8 cellular contexts compared by ENCODE assay signal in the genomic region with DNA sequence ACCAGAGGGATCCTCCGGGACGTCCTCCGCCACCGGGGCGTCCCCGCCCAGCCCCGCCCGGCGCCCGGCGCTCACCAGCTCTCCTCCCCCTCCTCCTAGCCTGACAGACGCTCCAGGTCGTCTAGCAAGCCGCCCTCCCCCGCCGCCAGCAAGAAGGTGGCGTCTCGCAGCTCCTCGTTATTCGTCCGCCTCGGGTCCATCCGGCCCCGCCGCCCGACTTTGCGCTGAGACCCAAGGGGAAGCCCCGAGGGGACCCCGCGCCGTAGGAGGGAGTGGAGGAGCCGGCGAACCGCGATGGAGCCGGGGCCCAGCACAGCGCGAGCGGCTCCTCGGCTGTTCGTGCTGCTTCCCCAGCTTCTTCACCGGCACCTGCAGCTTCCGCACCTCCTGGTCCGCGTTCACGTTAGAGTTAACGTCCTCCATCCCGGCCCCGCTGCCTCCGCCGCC. TPM values are rescaled to one million over a fixed set of nuclear protein-coding genes. Genes with fewer than 3 reads are reported as not detected.
DNase-seq lines count a peak whose midpoint lies in the region; ATAC-seq and TF ChIP-seq lines count a peak whose summit lies in the region.

No MANE protein-coding gene starts in this region.

- peak overlapping the region; percentile 95 for H3K4ac ChIP-seq in trophoblast cell (ENCODE audit: low read depth, low read length)

- peak overlapping the region; percentile 76 for H4K12ac ChIP-seq in trophoblast cell (ENCODE audit: low read depth, low read length)

- ATAC-seq in Right ventricle myocardium superior (ENCODE audit: poor library complexity) (peak; percentile 85), upper lobe of right lung (peak; percentile 81)

- peaks cover 13% of the 10 kb centered on the region for H3K9me3 ChIP-seq in CD8-positive, alpha-beta memory T cell (ENCODE audit: low read length)
- H3K9me3 ChIP-seq in SK-N-MC (ENCODE audit: low read depth, low read length) = peaks cover 3% of the 10 kb centered on the region; the same call in 1 of the 2 replicates
- peaks cover 22% of the 10 kb centered on the region for H3K9me3 ChIP-seq in trophoblast cell (ENCODE audit: insufficient read depth, low read depth, low read length)
- H3K9me3 ChIP-seq in upper lobe of right lung = peaks cover 31% of the 10 kb centered on the region

- peak overlapping the region; percentile 55 for H2BK5ac ChIP-seq in trophoblast cell (ENCODE audit: low read depth, low read length, poor library complexity)

- WGBS in trophoblast cell (ENCODE audit: extremely low coverage, insufficient coverage, insufficient read length) = no CpG with 5 or more reads among the region's 51 CpGs

- H3K9ac ChIP-seq in SK-N-MC (ENCODE audit: insufficient read length) (peak overlapping the region; percentile 58), trophoblast cell (ENCODE audit: low read length) (peak overlapping the region; percentile 91)

- no peak for TF ChIP-seq CTCF in GM20000 (IDR thresholded peaks at IDR 0.05; ENCODE audit: extremely low read depth, missing control alignments)
- no peak for TF ChIP-seq CTCF in upper lobe of right lung (IDR thresholded peaks at IDR 0.05)

- H4K91ac ChIP-seq in trophoblast cell (ENCODE audit: low read depth, low read length) = peak overlapping the region; percentile 89

- CTCF ChIA-PET in CD8-positive, alpha-beta memory T cell (lab: Charles Lee) = interaction anchor here (1.0 to 2.9 kb wide), 7 partner anchors 12 to 70 kb away, joined by 4 to 17 read pairs (median 8); a partner anchor contains a TSS

- peaks cover 12% of the 10 kb centered on the region for H3K79me1 ChIP-seq in trophoblast cell (ENCODE audit: low read length)

- POLR2A ChIA-PET in CD8-positive, alpha-beta memory T cell (lab: Charles Lee) = interaction anchor here (0.5 to 3.2 kb wide), 14 partner anchors 9 to 1050 kb away, joined by 3 to 64 read pairs (median 4); a partner anchor contains a TSS

- peak overlapping the region; percentile 93 to 99 (median 96) for H3K27ac Mint-ChIP-seq in CD8-positive, alpha-beta memory T cell
- H3K27ac Mint-ChIP-seq in activated naive CD8-positive, alpha-beta T cell = peak overlapping the region; percentile 95

- peak overlapping the region; percentile 77 for H3K4me2 ChIP-seq in trophoblast cell (ENCODE audit: low read length)

- peak overlapping the region; percentile 92 to 98 (median 94) for H3K4me3 Mint-ChIP-seq in CD8-positive, alpha-beta memory T cell
- peak overlapping the region; percentile 93 for H3K4me3 Mint-ChIP-seq in activated naive CD8-positive, alpha-beta T cell

- intact Hi-C loops in Right ventricle myocardium superior (cut with DNase I) = no loop called here
- intact Hi-C loops in upper lobe of right lung (cut with DNase I) = no loop called here

- peaks cover 20 to 30% (median 29%) of the 10 kb centered on the region in 3 donors for H3K4me1 Mint-ChIP-seq in CD8-positive, alpha-beta memory T cell
- peaks cover 25% of the 10 kb centered on the region for H3K4me1 Mint-ChIP-seq in activated naive CD8-positive, alpha-beta T cell (ENCODE audit: low read depth)

- H3K27me3 Mint-ChIP-seq in CD8-positive, alpha-beta memory T cell = no peaks in the 10 kb centered on the region
- no peaks in the 10 kb centered on the region for H3K27me3 Mint-ChIP-seq in activated naive CD8-positive, alpha-beta T cell

- peak overlapping the region; percentile 90 for H3K14ac ChIP-seq in trophoblast cell (ENCODE audit: low read length)

- H2BK12ac ChIP-seq in trophoblast cell (ENCODE audit: low read length) = no peak overlapping the region

- H3K36me3 ChIP-seq in CD8-positive, alpha-beta memory T cell (ENCODE audit: insufficient read depth, low read length) = no peaks in the 10 kb centered on the region
- H3K36me3 ChIP-seq in SK-N-MC (ENCODE audit: insufficient read depth, low read length) = peaks cover 13% of the 10 kb centered on the region
- peaks cover 18 to 20% of the 10 kb centered on the region in 2 experiments for H3K36me3 ChIP-seq in trophoblast cell (ENCODE audit: control insufficient read depth in 1 of 2, insufficient read depth in 2 of 2, low read length in 2 of 2)
- H3K36me3 ChIP-seq in upper lobe of right lung = no peaks in the 10 kb centered on the region

- peaks cover 14 to 46% (median 36%) of the 10 kb centered on the region in 3 donors for H3K36me3 Mint-ChIP-seq in CD8-positive, alpha-beta memory T cell
- H3K36me3 Mint-ChIP-seq in activated naive CD8-positive, alpha-beta T cell = peaks cover 20% of the 10 kb centered on the region

- no peak overlapping the region for H3K23ac ChIP-seq in trophoblast cell (ENCODE audit: low read length)

- peaks cover 17% of the 10 kb centered on the region for H3K4me1 ChIP-seq in CD8-positive, alpha-beta memory T cell (ENCODE audit: insufficient read depth, low read length)
- H3K4me1 ChIP-seq in trophoblast cell (ENCODE audit: control insufficient read depth in 1 of 2, insufficient read depth in 2 of 2, low read length in 2 of 2) (peaks cover 3 to 4% of the 10 kb centered on the region in 2 experiments), upper lobe of right lung (peaks cover 9% of the 10 kb centered on the region)

- peaks cover 11 to 40% (median 32%) of the 10 kb centered on the region in 5 donors for H3K9me3 Mint-ChIP-seq in CD8-positive, alpha-beta memory T cell
- no peaks in the 10 kb centered on the region for H3K9me3 Mint-ChIP-seq in activated naive CD8-positive, alpha-beta T cell (ENCODE audit: low read depth)

- peak overlapping the region; percentile 80 for H3K18ac ChIP-seq in trophoblast cell (ENCODE audit: low read length)

- H3K27me3 ChIP-seq in CD8-positive, alpha-beta memory T cell (ENCODE audit: insufficient read depth, low read length, poor library complexity, severe bottlenecking) = no peaks in the 10 kb centered on the region
- no peaks in the 10 kb centered on the region for H3K27me3 ChIP-seq in trophoblast cell (ENCODE audit: insufficient read depth, low read length)
- no peaks in the 10 kb centered on the region for H3K27me3 ChIP-seq in upper lobe of right lung

- H3K79me2 ChIP-seq in trophoblast cell (ENCODE audit: control insufficient read depth, insufficient read depth, low read length, poor library complexity) = peaks cover 10% of the 10 kb centered on the region

- H4K8ac ChIP-seq in trophoblast cell (ENCODE audit: low read depth, low read length) = peak overlapping the region; percentile 92

- peak overlapping the region; percentile 93 for H3K4me3 ChIP-seq in CD8-positive, alpha-beta memory T cell (ENCODE audit: low read length)
- H3K4me3 ChIP-seq in SK-N-MC (peak overlapping the region; percentile 97), trophoblast cell (ENCODE audit: low read depth, low read length) (peak overlapping the region; percentile 98), upper lobe of right lung (peak overlapping the region; percentile 85)

- H3K27ac ChIP-seq in CD8-positive, alpha-beta memory T cell (ENCODE audit: low read depth, low read length) = peak overlapping the region; percentile 97
- H3K27ac ChIP-seq in SK-N-MC (no peak overlapping the region), trophoblast cell (ENCODE audit: low read depth, low read length) (peak overlapping the region; percentile 85), upper lobe of right lung (peak overlapping the region; percentile 97)

- peak overlapping the region; percentile 73 for H2BK120ac ChIP-seq in trophoblast cell (ENCODE audit: insufficient read depth, low read length, poor library complexity)

- peak overlapping the region; percentile 77 for H2AFZ ChIP-seq in trophoblast cell (ENCODE audit: insufficient read depth, low read length, poor library complexity)

- peak overlapping the region; percentile 22 for H2AK5ac ChIP-seq in trophoblast cell (ENCODE audit: low read length)

- peak in 4 of 5 donors; percentile 60 to 87 (median 68) for DNase-seq in CD8-positive, alpha-beta memory T cell
- peak; percentile 87 for DNase-seq in GM20000 (ENCODE audit: low spot score)
- peak; percentile 54 for DNase-seq in HPDE6-E6E7 (ENCODE audit: extremely low spot score)
- no peak for DNase-seq in SK-N-MC (ENCODE audit: low read depth, low spot score)
- DNase-seq in Right ventricle myocardium superior = peak; percentile 80
- DNase-seq in trophoblast cell = peak; percentile 18 to 48
- peak; percentile 91 for DNase-seq in upper lobe of right lung

RNA-seq across cellular contexts. Expression of a gene that starts 26.3 kb away (rescaled TPM):
- total RNA-seq in CD8-positive, alpha-beta memory T cell = 10 to 100 TPM; 30.2 to 31.1 TPM
- 63.4 TPM for polyA plus RNA-seq in CD8-positive, alpha-beta memory T cell
- total RNA-seq in Right ventricle myocardium superior = 20.5 TPM
- polyA plus RNA-seq in trophoblast cell (2013) = 20.8 and 22.6 TPM in 2 replicates
- 40.4 TPM for total RNA-seq in upper lobe of right lung

RNA-seq across cellular contexts. Expression of a gene that starts 47.9 kb away (rescaled TPM):
- 10 to 100 TPM; 55.8 to 56.8 TPM for total RNA-seq in CD8-positive, alpha-beta memory T cell
- polyA plus RNA-seq in CD8-positive, alpha-beta memory T cell = 29.5 TPM
- total RNA-seq in Right ventricle myocardium superior (0.43 TPM), upper lobe of right lung (91.1 TPM)
- 0.07 TPM in 1 of 2 replicates, not detected in the other for polyA plus RNA-seq in trophoblast cell (2013)

Comparison
In these comparisons a context has a peak if more than half of its experiments do, and no peak if none do; other contexts are left out.
1. RNA of a gene that starts 47.9 kb away (total RNA-seq): 91.1 TPM in upper lobe of right lung (single experiment) and 55.8 to 56.8 TPM in CD8-positive, alpha-beta memory T cell; 0.43 TPM in Right ventricle myocardium superior (single experiment); every median in the first group is over 10 times any median in the second.
2. Peak in every context shown above with its lines, with median percentiles within 50 percentile points of each other: H3K4me3 ChIP-seq.